Comparison of ENCODE assay signal across 15 cellular contexts in genomic region chr9:90029996-90030395, GRCh38.
DNase-seq lines count a peak whose midpoint lies in the region; ATAC-seq and TF ChIP-seq lines count a peak whose summit lies in the region.
"Had no signal": no experiment of that assay in that cellular context is flagged by ENCODE, and none has a peak within 500 bp of the region (broad histone marks: within the 10 kb centered on the region; RNA-seq: fewer than 3 reads in every experiment).

No MANE protein-coding gene starts in this region.

- no peaks in the 10 kb centered on the region for H3K36me3 Mint-ChIP-seq in activated T-helper 2 cell treated with anti-CD3 and anti-CD28 coated beads, Interferon-gamma antibody, Interleukin-2, Interleukin-4, amounts not matched to agents 10 μg/mL and 5 μg/mL and 100 μg/mL, durations not matched to agents 14 hours and 24 hours and 36 hours (ENCODE audit: low read depth)
- H3K36me3 Mint-ChIP-seq: CD4-positive, alpha-beta memory T cell had no signal

- H3K27ac ChIP-seq in esophagus muscularis mucosa (replicated peaks in 1 of 4): no peak overlapping the region

- H3K4me3 ChIP-seq in MG63 (no peak overlapping the region), esophagus muscularis mucosa (no peak overlapping the region)

- H3K36me3 ChIP-seq in MG63 (no peaks in the 10 kb centered on the region), esophagus muscularis mucosa (no peaks in the 10 kb centered on the region)

- 92% methylated on average over 5 of the region's 5 CpGs for WGBS in esophagus muscularis mucosa

- DNase-seq in A172 (ENCODE audit: low spot score) (peak; percentile 85), MG63 (peak; percentile 49), astrocyte of the hippocampus (ENCODE audit: low read depth, low spot score) (peak; percentile 48), esophagus muscularis mucosa (ENCODE audit: extremely low spot score) (peak; percentile 74), NCI-H774 (lab: John Stamatoyannopoulos, UW) (no peak), NCI-H1048 (lab: John Stamatoyannopoulos, UW) (no peak)
- no peak for DNase-seq in activated T-helper 2 cell treated with anti-CD3 and anti-CD28 coated beads, Interferon-gamma antibody, Interleukin-2, Interleukin-4, amounts not matched to agents 10 μg/mL and 5 μg/mL and 100 μg/mL, durations not matched to agents 14 hours and 24 hours and 36 hours (ENCODE audit: low spot score)
- DNase-seq: 8988T; CD4-positive, alpha-beta memory T cell; DMS79; NCI-H1092; NCI-H345; NCI-H526; SW 1271 had no signal

- peaks cover 0 to 10% (median 6%) of the 10 kb centered on the region in 4 donors for H3K4me1 ChIP-seq in esophagus muscularis mucosa

- TF ChIP-seq POLR2A in esophagus muscularis mucosa (IDR thresholded peaks at IDR 0.05; ENCODE audit: low read depth): no peak

- no peaks in the 10 kb centered on the region for H3K27me3 ChIP-seq in MG63
- no peaks in the 10 kb centered on the region for H3K27me3 ChIP-seq in esophagus muscularis mucosa

- TF ChIP-seq EP300 in esophagus muscularis mucosa (IDR thresholded peaks at IDR 0.05): no peak

- intact Hi-C loops in esophagus muscularis mucosa (cut with DNase I): no loop called here
- intact Hi-C loops in activated T-helper 2 cell treated with anti-CD3 and anti-CD28 coated beads, Interferon-gamma antibody, Interleukin-2, Interleukin-4, amounts not matched to agents 10 μg/mL and 5 μg/mL and 100 μg/mL, durations not matched to agents 14 hours and 24 hours and 36 hours (cut with micrococcal nuclease): no loop called here

- TF ChIP-seq CTCF in esophagus muscularis mucosa (IDR thresholded peaks at IDR 0.05): no peak

- ATAC-seq in HG02571 (IDR thresholded peaks at IDR 0.05; ENCODE audit: unreplicated experiment): no peak

- H3K4me3 Mint-ChIP-seq in activated T-helper 2 cell treated with anti-CD3 and anti-CD28 coated beads, Interferon-gamma antibody, Interleukin-2, Interleukin-4, amounts not matched to agents 10 μg/mL and 5 μg/mL and 100 μg/mL, durations not matched to agents 14 hours and 24 hours and 36 hours (ENCODE audit: low read depth): no peak overlapping the region

- no peaks in the 10 kb centered on the region for H3K4me1 Mint-ChIP-seq in activated T-helper 2 cell treated with anti-CD3 and anti-CD28 coated beads, Interferon-gamma antibody, Interleukin-2, Interleukin-4, amounts not matched to agents 10 μg/mL and 5 μg/mL and 100 μg/mL, durations not matched to agents 14 hours and 24 hours and 36 hours (ENCODE audit: low read depth)
- H3K4me1 Mint-ChIP-seq: CD4-positive, alpha-beta memory T cell had no signal

- H3K27ac Mint-ChIP-seq in activated T-helper 2 cell treated with anti-CD3 and anti-CD28 coated beads, Interferon-gamma antibody, Interleukin-2, Interleukin-4, amounts not matched to agents 10 μg/mL and 5 μg/mL and 100 μg/mL, durations not matched to agents 14 hours and 24 hours and 36 hours: no peak overlapping the region
- H3K27ac Mint-ChIP-seq: CD4-positive, alpha-beta memory T cell had no signal

- no peaks in the 10 kb centered on the region for H3K9me3 Mint-ChIP-seq in activated T-helper 2 cell treated with anti-CD3 and anti-CD28 coated beads, Interferon-gamma antibody, Interleukin-2, Interleukin-4, amounts not matched to agents 10 μg/mL and 5 μg/mL and 100 μg/mL, durations not matched to agents 14 hours and 24 hours and 36 hours
- H3K9me3 Mint-ChIP-seq: CD4-positive, alpha-beta memory T cell had no signal

- H3K9me3 ChIP-seq in MG63 (no peaks in the 10 kb centered on the region), esophagus muscularis mucosa (no peaks in the 10 kb centered on the region)

- peaks cover 21% of the 10 kb centered on the region for H3K27me3 Mint-ChIP-seq in activated T-helper 2 cell treated with anti-CD3 and anti-CD28 coated beads, Interferon-gamma antibody, Interleukin-2, Interleukin-4, amounts not matched to agents 10 μg/mL and 5 μg/mL and 100 μg/mL, durations not matched to agents 14 hours and 24 hours and 36 hours (ENCODE audit: low read depth)

Comparison
In these comparisons a context has a peak if more than half of its experiments do, and no peak if none do; other contexts are left out.
1. DNase-seq: peak in A172 (single experiment), MG63 (single experiment), astrocyte of the hippocampus (single experiment) and esophagus muscularis mucosa (single experiment); none in NCI-H774 (single experiment), NCI-H1048 (single experiment) and activated T-helper 2 cell treated with anti-CD3 and anti-CD28 coated beads, Interferon-gamma antibody, Interleukin-2, Interleukin-4, amounts not matched to agents 10 μg/mL and 5 μg/mL and 100 μg/mL, durations not matched to agents 14 hours and 24 hours and 36 hours (single experiment).